In genomic region chr6:76774750-76775396, GRCh38 we compare ENCODE assay signal across 17 cellular contexts.
DNase-seq lines count a peak whose midpoint lies in the region; ATAC-seq and TF ChIP-seq lines count a peak whose summit lies in the region.
"Had no signal": no experiment of that assay in that cellular context is flagged by ENCODE, and none has a peak within 500 bp of the region (broad histone marks: within the 10 kb centered on the region; RNA-seq: fewer than 3 reads in every experiment).

No MANE protein-coding gene starts in this region.

- peak overlapping the region; percentile 18 for H3K4me3 Mint-ChIP-seq in endodermal cell
- H3K4me3 Mint-ChIP-seq in activated T-helper 17 cell treated with anti-CD3 and anti-CD28 coated beads, Interleukin-2, amount 50 U/mL, for 72 hours, result no peak overlapping the region
- no peak overlapping the region for H3K4me3 Mint-ChIP-seq in CD14-positive monocyte
- H3K4me3 Mint-ChIP-seq: T-helper 1 cell treated with Interleukin-12 subunit alpha and Interleukin-12 subunit beta and Interleukin-4 antibody, amounts not matched to agents 30 μg/mL and 1 μg/mL, for 36 hours had no signal

- H3K27ac Mint-ChIP-seq in endodermal cell (peak overlapping the region; percentile 74), CD14-positive monocyte (no peak overlapping the region)
- no peak overlapping the region for H3K27ac Mint-ChIP-seq in activated T-helper 17 cell treated with anti-CD3 and anti-CD28 coated beads, Interleukin-2, amount 50 U/mL, for 72 hours
- H3K27ac Mint-ChIP-seq: activated naive CD4-positive, alpha-beta T cell treated with anti-CD3 and anti-CD28 coated beads, Interleukin-2, amount 50 U/mL, for 72 hours; T-helper 1 cell treated with Interleukin-12 subunit alpha and Interleukin-12 subunit beta and Interleukin-4 antibody, amounts not matched to agents 30 μg/mL and 1 μg/mL, for 36 hours had no signal

- peak overlapping the region; percentile 63 for H3K4me3 ChIP-seq in endodermal cell (ENCODE audit: low read length)
- H3K4me3 ChIP-seq in mesodermal cell (ENCODE audit: extremely low read depth, insufficient read depth, low read length, poor library complexity, severe bottlenecking), result no peak overlapping the region

- peaks cover 55% of the 10 kb centered on the region for H3K4me1 Mint-ChIP-seq in endodermal cell
- H3K4me1 Mint-ChIP-seq in activated T-helper 17 cell treated with anti-CD3 and anti-CD28 coated beads, Interleukin-2, amount 50 U/mL, for 72 hours, result no peaks in the 10 kb centered on the region
- H3K4me1 Mint-ChIP-seq in CD14-positive monocyte, result no peaks in the 10 kb centered on the region

- no peak overlapping the region for H3K9ac ChIP-seq in endodermal cell (ENCODE audit: extremely low read depth, low read length, poor library complexity, severe bottlenecking)

- H3K27me3 Mint-ChIP-seq in endodermal cell (ENCODE audit: insufficient read depth) (peaks cover 10% of the 10 kb centered on the region), CD14-positive monocyte (ENCODE audit: low read depth in 3 of 3) (peaks cover 0 to 2% (median 0%) of the 10 kb centered on the region in 3 donors)
- H3K27me3 Mint-ChIP-seq in activated T-helper 17 cell treated with anti-CD3 and anti-CD28 coated beads, Interleukin-2, amount 50 U/mL, for 72 hours, result no peaks in the 10 kb centered on the region

- ATAC-seq in activated T-helper 17 cell treated with anti-CD3 and anti-CD28 coated beads, Interleukin-2, amount 50 U/mL, for 72 hours (replicated peaks), result no peak
- ATAC-seq: activated naive CD4-positive, alpha-beta T cell treated with anti-CD3 and anti-CD28 coated beads, Interleukin-2, amount 50 U/mL, for 72 hours had no signal

- intact Hi-C loops in head of caudate nucleus (cut with DNase I), result no loop called here
- intact Hi-C loops in CD14-positive monocyte (cut with micrococcal nuclease), result no loop called here

- WGBS in endodermal cell (ENCODE audit: insufficient coverage in 1 of 2, insufficient read length in 1 of 2), 2 experiments, result 72 to 92% methylated on average over 3 to 6 of the region's 6 CpGs
- WGBS in mesodermal cell (ENCODE audit: insufficient coverage in 2 of 2), 2 experiments, result 84 to 87% methylated on average over 4 of the region's 6 CpGs

- H3K9me3 ChIP-seq in endodermal cell (ENCODE audit: control insufficient read depth, low read length) (no peaks in the 10 kb centered on the region), mesodermal cell (ENCODE audit: control insufficient read depth, low read length) (peaks cover 6% of the 10 kb centered on the region)

- no peaks in the 10 kb centered on the region for H3K27me3 ChIP-seq in endodermal cell (ENCODE audit: control insufficient read depth, insufficient read depth, low read length, poor library complexity, severe bottlenecking)

- H3K9me3 Mint-ChIP-seq in endodermal cell, result peaks cover 4% of the 10 kb centered on the region
- peaks cover 7% of the 10 kb centered on the region for H3K9me3 Mint-ChIP-seq in activated T-helper 17 cell treated with anti-CD3 and anti-CD28 coated beads, Interleukin-2, amount 50 U/mL, for 72 hours
- H3K9me3 Mint-ChIP-seq in CD14-positive monocyte, result peaks cover 0 to 14% (median 4%) of the 10 kb centered on the region in 7 donors
- H3K9me3 Mint-ChIP-seq: activated naive CD4-positive, alpha-beta T cell treated with anti-CD3 and anti-CD28 coated beads, Interleukin-2, amount 50 U/mL, for 72 hours; T-helper 1 cell treated with Interleukin-12 subunit alpha and Interleukin-12 subunit beta and Interleukin-4 antibody, amounts not matched to agents 30 μg/mL and 1 μg/mL, for 36 hours had no signal

- TF ChIP-seq CTCF in endodermal cell (conservative IDR thresholded peaks at IDR 0.05) (no peak), CD14-positive monocyte (IDR thresholded peaks at IDR 0.05) (no peak)

- DNase-seq in COLO668 (lab: John Stamatoyannopoulos, UW; ENCODE audit: unreplicated experiment) (peak; percentile 26), NCI-H146 (lab: John Stamatoyannopoulos, UW) (peak; percentile 75), endodermal cell (peak; percentile 56), head of caudate nucleus (no peak), OCI-M2 (lab: John Stamatoyannopoulos, UW; ENCODE audit: unreplicated experiment) (no peak), CD14-positive monocyte (ENCODE audit: low spot score) (no peak)
- DNase-seq: activated CD4-positive, alpha-beta T cell treated with anti-CD3 and anti-CD28 coated beads for 4 hours; central memory CD4-positive, alpha-beta T cell; KG1; NCI-H1694; NCI-H526; stimulated activated CD4-positive, alpha-beta T cell treated with anti-CD3 and anti-CD28 coated beads, Interleukin-4, amount 100 ng/mL, for 4 hours had no signal

- H3K36me3 ChIP-seq in endodermal cell (ENCODE audit: control insufficient read depth, insufficient read depth, low read length) (no peaks in the 10 kb centered on the region), mesodermal cell (ENCODE audit: control insufficient read depth, insufficient read depth, low read length) (no peaks in the 10 kb centered on the region)

- H3K27ac ChIP-seq in endodermal cell (ENCODE audit: low read depth, low read length) (no peak overlapping the region), mesodermal cell (ENCODE audit: low read depth, low read length, severe bottlenecking) (peak overlapping the region; percentile 12)
- H3K27ac ChIP-seq: HL-60 had no signal

- H3K4me1 ChIP-seq in endodermal cell (ENCODE audit: control insufficient read depth, insufficient read depth, low read length) (peaks cover 25% of the 10 kb centered on the region), mesodermal cell (ENCODE audit: control insufficient read depth, insufficient read depth, low read length, poor library complexity, severe bottlenecking) (no peaks in the 10 kb centered on the region)

- H3K36me3 Mint-ChIP-seq in endodermal cell (ENCODE audit: low read depth), result no peaks in the 10 kb centered on the region
- H3K36me3 Mint-ChIP-seq in activated T-helper 17 cell treated with anti-CD3 and anti-CD28 coated beads, Interleukin-2, amount 50 U/mL, for 72 hours (ENCODE audit: low read depth), result no peaks in the 10 kb centered on the region
- H3K36me3 Mint-ChIP-seq in CD14-positive monocyte, result no peaks in the 10 kb centered on the region
- H3K36me3 Mint-ChIP-seq: activated naive CD4-positive, alpha-beta T cell treated with anti-CD3 and anti-CD28 coated beads, Interleukin-2, amount 50 U/mL, for 72 hours had no signal

Comparison
In these comparisons a context has a peak if more than half of its experiments do, and no peak if none do; other contexts are left out.
1. DNase-seq: peak in COLO668 (single experiment), NCI-H146 (single experiment) and endodermal cell (single experiment); none in head of caudate nucleus (0 of 42), OCI-M2 (single experiment) and CD14-positive monocyte (single experiment).